Comparison of ENCODE assay signal across 1 cellular context in genomic region chr17:70882504-70882903, GRCh38.
TF ChIP-seq lines count a peak whose summit lies in the region.

No MANE protein-coding gene starts in this region.

TF ChIP-seq in IMR-90, 13 proteins besides CTCF, POLR2A, EP300 and RAD21 (continued from another document):
- TF ChIP-seq NFE2L2 (IDR thresholded peaks at IDR 0.05; ENCODE audit: low read depth, low read length) (no peak), FOS (IDR thresholded peaks at IDR 0.05; ENCODE audit: low read depth, low read length) (no peak)
